Comparison of ENCODE assay signal across 8 cellular contexts in the genomic region with DNA sequence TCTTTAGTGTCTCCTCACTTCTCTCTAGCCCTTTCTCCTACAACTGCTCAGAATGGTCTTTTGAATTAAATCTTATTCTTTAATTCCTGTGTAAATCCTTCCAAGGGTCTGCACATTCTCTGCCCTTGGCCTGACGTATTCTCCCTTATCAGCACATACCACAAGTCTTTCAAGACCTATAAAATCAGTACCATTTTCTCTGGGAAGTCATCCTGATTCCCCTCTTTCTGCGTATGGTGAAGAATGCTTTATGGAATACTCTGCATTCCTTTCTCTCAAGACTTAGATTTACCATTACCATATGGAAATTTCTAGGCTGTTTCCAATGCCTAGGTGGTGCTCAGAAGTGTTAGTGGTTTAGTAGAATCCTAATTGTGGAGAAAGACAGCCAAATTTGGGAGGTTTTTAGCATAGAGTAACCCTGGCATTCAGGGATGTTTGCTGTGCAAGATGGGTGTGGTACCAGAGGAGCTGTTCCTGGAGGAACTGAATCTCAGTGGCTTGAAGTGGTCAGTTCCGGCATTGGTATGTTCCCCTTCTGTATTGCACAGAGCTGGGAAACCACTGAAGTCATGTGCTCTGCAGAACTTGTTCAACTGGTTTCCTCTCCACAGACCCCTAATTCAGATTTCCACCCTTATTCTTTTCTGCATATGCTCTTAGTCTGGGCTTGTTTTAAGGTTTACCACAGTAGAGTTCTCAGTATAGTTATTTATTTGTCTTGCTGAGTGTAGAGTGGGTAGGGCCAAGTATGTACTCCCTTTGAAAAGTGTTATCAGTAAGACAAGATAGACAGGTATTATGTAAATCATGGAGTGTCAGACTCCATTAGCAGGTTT. TPM values are rescaled to one million over a fixed set of nuclear protein-coding genes. Genes with fewer than 3 reads are reported as not detected.
DNase-seq lines count a peak whose midpoint lies in the region; ATAC-seq and TF ChIP-seq lines count a peak whose summit lies in the region.

No MANE protein-coding gene starts in this region.

- H3K4me1 ChIP-seq in iPS-18a (ENCODE audit: control insufficient read depth, low read depth, low read length), result peaks cover 46% of the 10 kb centered on the region
- H3K4me1 ChIP-seq in suprapubic skin, result peaks cover 64% of the 10 kb centered on the region

- H3K9me3 ChIP-seq in iPS-18a (ENCODE audit: control insufficient read depth, low read depth, low read length) (no peaks in the 10 kb centered on the region), suprapubic skin (no peaks in the 10 kb centered on the region)

- peak; percentile 94 for ATAC-seq in GM21825 (IDR thresholded peaks at IDR 0.05; ENCODE audit: unreplicated experiment)
- peak; percentile 60 for ATAC-seq in activated T-helper 17 cell treated with anti-CD3 and anti-CD28 coated beads, Interleukin-2, amount 50 U/mL, for 72 hours (replicated peaks)

- peak overlapping the region; percentile 75 for H3K4me3 Mint-ChIP-seq in activated T-helper 17 cell treated with anti-CD3 and anti-CD28 coated beads, Interleukin-2, amount 50 U/mL, for 72 hours

- H3K9me3 Mint-ChIP-seq in activated T-helper 17 cell treated with anti-CD3 and anti-CD28 coated beads, Interleukin-2, amount 50 U/mL, for 72 hours, result no peaks in the 10 kb centered on the region

- TF ChIP-seq POLR2A in suprapubic skin (IDR thresholded peaks at IDR 0.05), result no peak

- H3K27me3 ChIP-seq in iPS-18a (ENCODE audit: control insufficient read depth, insufficient read depth, low read length) (no peaks in the 10 kb centered on the region), suprapubic skin (no peaks in the 10 kb centered on the region)

- DNase-seq in GM10266 (ENCODE audit: extremely low spot score) (peak; percentile 29), LHCN-M2 (ENCODE audit: low read depth) (peak; percentile 74), suprapubic skin (ENCODE audit: low spot score in 2 of 2) (no peak), NCI-H146 (lab: John Stamatoyannopoulos, UW) (no peak)
- no peak for DNase-seq in activated CD8-positive, alpha-beta memory T cell treated with anti-CD3 and anti-CD28 coated beads for 24 hours

- peak overlapping the region; percentile 95 for H3K27ac Mint-ChIP-seq in activated T-helper 17 cell treated with anti-CD3 and anti-CD28 coated beads, Interleukin-2, amount 50 U/mL, for 72 hours

- peaks cover 50% of the 10 kb centered on the region for H3K36me3 Mint-ChIP-seq in activated T-helper 17 cell treated with anti-CD3 and anti-CD28 coated beads, Interleukin-2, amount 50 U/mL, for 72 hours (ENCODE audit: low read depth)

- TF ChIP-seq EP300 in suprapubic skin (IDR thresholded peaks at IDR 0.05), result no peak

- peaks cover 52% of the 10 kb centered on the region for H3K4me1 Mint-ChIP-seq in activated T-helper 17 cell treated with anti-CD3 and anti-CD28 coated beads, Interleukin-2, amount 50 U/mL, for 72 hours

- H3K27ac ChIP-seq in iPS-18a (ENCODE audit: low read length) (peak overlapping the region; percentile 74), suprapubic skin (peak overlapping the region; percentile 89)

- H3K27me3 Mint-ChIP-seq in activated T-helper 17 cell treated with anti-CD3 and anti-CD28 coated beads, Interleukin-2, amount 50 U/mL, for 72 hours, result no peaks in the 10 kb centered on the region

- TF ChIP-seq CTCF in GM10266 (IDR thresholded peaks at IDR 0.05; ENCODE audit: control insufficient read depth, insufficient read depth, low read depth, missing control alignments), result no peak
- no peak for TF ChIP-seq CTCF in suprapubic skin (IDR thresholded peaks at IDR 0.05)

- WGBS in suprapubic skin, result 24% methylated on average over 3 of the region's 3 CpGs

- H3K4me3 ChIP-seq in iPS-18a (ENCODE audit: low read length) (peak overlapping the region; percentile 41), suprapubic skin (peak overlapping the region; percentile 28)

- H3K36me3 ChIP-seq in iPS-18a (ENCODE audit: control insufficient read depth, low read depth, low read length) (no peaks in the 10 kb centered on the region), suprapubic skin (no peaks in the 10 kb centered on the region)

- H3K9ac ChIP-seq in iPS-18a (ENCODE audit: low read length), result no peak overlapping the region

RNA-seq across cellular contexts. Expression of gene IQGAP1, which starts 24.5 kb away (rescaled TPM):
- total RNA-seq in LHCN-M2 (2014; rRNA removed) (203 and 217 TPM in 2 replicates), suprapubic skin (100 to 1,000 TPM; 206 to 448 (median 215) TPM)
- 122 TPM for polyA plus RNA-seq in LHCN-M2 (2012)
- total RNA-seq in activated T-helper 17 cell treated with anti-CD3 and anti-CD28 coated beads, Interleukin-2, amount 50 U/mL, for 72 hours, result 100 to 1,000 TPM; 224 TPM

Comparison
In these comparisons a context has a peak if more than half of its experiments do, and no peak if none do; other contexts are left out.
1. DNase-seq: peak in GM10266 (single experiment) and LHCN-M2 (single experiment); none in suprapubic skin (0 of 2), NCI-H146 (single experiment) and activated CD8-positive, alpha-beta memory T cell treated with anti-CD3 and anti-CD28 coated beads for 24 hours (single experiment).